Comparison of ENCODE assay signal across 10 cellular contexts in genomic region chr3:113516115-113516505, GRCh38. TPM values are rescaled to one million over a fixed set of nuclear protein-coding genes. Genes with fewer than 3 reads are reported as not detected.
DNase-seq lines count a peak whose midpoint lies in the region; ATAC-seq and TF ChIP-seq lines count a peak whose summit lies in the region.
"Had no signal": no experiment of that assay in that cellular context is flagged by ENCODE, and none has a peak within 500 bp of the region (broad histone marks: within the 10 kb centered on the region; RNA-seq: fewer than 3 reads in every experiment).

No MANE protein-coding gene starts in this region.

- peak; percentile 45 for TF ChIP-seq CTCF in BE2C (IDR thresholded peaks at IDR 0.05; ENCODE audit: low read depth, low read length)
- peak; percentile 14 for TF ChIP-seq CTCF in GM13976 (IDR thresholded peaks at IDR 0.05; ENCODE audit: borderline replicate concordance, control extremely low read depth, extremely low read depth, insufficient read depth, missing control alignments)

- H3K4me1 ChIP-seq in BE2C: no peaks in the 10 kb centered on the region

- no peak overlapping the region for H3K4me3 Mint-ChIP-seq in activated T-cell treated with anti-CD3 and anti-CD28 coated beads, Interleukin-2, amount 50 U/mL, for 4 hours

- no peaks in the 10 kb centered on the region for H3K9me3 Mint-ChIP-seq in activated T-cell treated with anti-CD3 and anti-CD28 coated beads, Interleukin-2, amount 50 U/mL, for 4 hours

- peaks cover 12% of the 10 kb centered on the region for H3K4me1 Mint-ChIP-seq in activated T-cell treated with anti-CD3 and anti-CD28 coated beads, Interleukin-2, amount 50 U/mL, for 4 hours (ENCODE audit: low read depth)

- in situ Hi-C loops in GM13976 (cut with MboI; ENCODE audit: low sequenced_read_pairs, unreplicated experiment): no loop called here

- DNase-seq in BE2C: peak; percentile 10
- DNase-seq in GM13976 (ENCODE audit: low spot score): no peak
- DNase-seq in SW480 (ENCODE audit: low spot score): peak; percentile 39
- peak; percentile 8 for DNase-seq in midbrain (lab: John Stamatoyannopoulos, UW)
- DNase-seq in NK-92 treated with Interleukin-12 subunit alpha and Interleukin-12 subunit beta, amount 100 ng/mL, for 24 hours (lab: John Stamatoyannopoulos, UW): no peak
- DNase-seq in activated T-cell treated with anti-CD3 and anti-CD28 coated beads, Interleukin-2, amount 50 U/mL, for 4 hours: no peak
- no peak for DNase-seq in NCI-H748 treated with DMSO at 0.1 percent for 48 hours (lab: John Stamatoyannopoulos, UW)
- DNase-seq: NCI-H446 had no signal

- peaks cover 24% of the 10 kb centered on the region for H3K27me3 ChIP-seq in BE2C

- H3K36me3 Mint-ChIP-seq in activated T-cell treated with anti-CD3 and anti-CD28 coated beads, Interleukin-2, amount 50 U/mL, for 4 hours (ENCODE audit: insufficient read depth): no peaks in the 10 kb centered on the region
- H3K36me3 Mint-ChIP-seq: naive thymus-derived CD8-positive, alpha-beta T cell had no signal

- H3K36me3 ChIP-seq in BE2C: no peaks in the 10 kb centered on the region

- H3K9me3 ChIP-seq in BE2C: no peaks in the 10 kb centered on the region

- H3K4me3 ChIP-seq in BE2C (ENCODE audit: low read depth, low read length): peak overlapping the region; percentile 94

- H3K27me3 Mint-ChIP-seq in activated T-cell treated with anti-CD3 and anti-CD28 coated beads, Interleukin-2, amount 50 U/mL, for 4 hours (ENCODE audit: low read depth): peaks cover 18% of the 10 kb centered on the region

- ATAC-seq in HG02938 (IDR thresholded peaks at IDR 0.05; ENCODE audit: unreplicated experiment): no peak
- no peak for ATAC-seq in activated T-cell treated with anti-CD3 and anti-CD28 coated beads, Interleukin-2, amount 50 U/mL, for 4 hours

RNA-seq across cellular contexts. Expression of gene SPICE1, which starts 1.2 kb away (rescaled TPM):
- polyA plus RNA-seq in BE2C (2012; ENCODE audit: insufficient read depth, insufficient read length, low read depth): 6.3 TPM
- 10 to 100 TPM; 12.8 to 16.7 (median 14.2) TPM for total RNA-seq in activated T-cell treated with anti-CD3 and anti-CD28 coated beads, Interleukin-2, amount 50 U/mL, for 4 hours

RNA-seq across cellular contexts. Expression of gene SIDT1, which starts 16.2 kb away (rescaled TPM):
- 0.57 TPM for polyA plus RNA-seq in BE2C (2012; ENCODE audit: insufficient read depth, insufficient read length, low read depth)
- 1 to 10 TPM; 4.8 to 7.0 (median 6.0) TPM for total RNA-seq in activated T-cell treated with anti-CD3 and anti-CD28 coated beads, Interleukin-2, amount 50 U/mL, for 4 hours

Comparison
In these comparisons a context has a peak if more than half of its experiments do, and no peak if none do; other contexts are left out.
1. DNase-seq: peak in BE2C (single experiment), SW480 (single experiment) and midbrain (single experiment); none in GM13976 (single experiment), NK-92 treated with Interleukin-12 subunit alpha and Interleukin-12 subunit beta, amount 100 ng/mL, for 24 hours (single experiment), activated T-cell treated with anti-CD3 and anti-CD28 coated beads, Interleukin-2, amount 50 U/mL, for 4 hours (single experiment) and NCI-H748 treated with DMSO at 0.1 percent for 48 hours (single experiment).